In the genomic region with DNA sequence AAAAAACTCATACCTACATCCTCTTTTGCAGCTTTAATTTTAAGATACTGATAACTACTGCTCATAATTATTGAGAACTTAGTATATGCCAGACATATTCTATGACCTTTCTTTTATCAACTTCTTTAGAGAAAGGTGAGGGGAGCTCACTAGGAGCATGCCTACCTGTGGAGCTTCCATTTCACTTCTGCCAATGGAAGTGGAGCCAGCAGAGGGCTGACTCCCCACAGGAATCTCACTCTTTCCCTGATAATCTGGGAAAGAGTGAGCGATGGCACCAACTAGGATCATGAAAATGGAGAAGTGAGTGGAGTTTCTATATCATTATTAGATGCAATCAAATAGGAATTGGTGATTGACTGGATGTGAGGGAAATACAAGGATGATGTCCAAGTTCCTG, we compare ENCODE assay signal across 18 cellular contexts.
"Had no signal": no experiment of that assay in that cellular context is flagged by ENCODE, and none has a peak within 500 bp of the region (broad histone marks: within the 10 kb centered on the region; RNA-seq: fewer than 3 reads in every experiment).

No MANE protein-coding gene starts in this region.

- H3K27ac Mint-ChIP-seq: naive thymus-derived CD4-positive, alpha-beta T cell; nephron progenitor cell had no signal

- H3K27ac ChIP-seq: foreskin keratinocyte, hepatocyte, neutrophil, psoas muscle, stomach, thoracic aorta had no signal

- H3K4me1 Mint-ChIP-seq: naive thymus-derived CD4-positive, alpha-beta T cell; nephron progenitor cell had no signal

- H3K36me3 Mint-ChIP-seq: naive thymus-derived CD4-positive, alpha-beta T cell had no signal

- H3K4me2 ChIP-seq: hepatocyte had no signal

- DNase-seq: dermis blood vessel endothelial cell; erythroblast; foreskin keratinocyte; kidney glomerular epithelial cell; naive thymus-derived CD4-positive, alpha-beta T cell; nephron progenitor cell; psoas muscle; retina; stimulated activated CD4-positive, alpha-beta T cell treated with anti-CD3 and anti-CD28 coated beads, Interleukin-2, amount 100 ng/mL, for 24 hours; stimulated activated CD4-positive, alpha-beta T cell treated with anti-CD3 and anti-CD28 coated beads, Interleukin-4, amount 100 ng/mL, for 4 hours; stimulated activated naive CD4-positive, alpha-beta T cell; stomach; substantia nigra; trophoblast cell had no signal

- H3K27me3 ChIP-seq: foreskin keratinocyte, hepatocyte, neutrophil, stomach had no signal

- H3K4me1 ChIP-seq: foreskin keratinocyte, psoas muscle, stomach had no signal

- H3K36me3 ChIP-seq: neutrophil, stomach, thoracic aorta had no signal

- H3K27me3 Mint-ChIP-seq: naive thymus-derived CD4-positive, alpha-beta T cell had no signal

- H2AFZ ChIP-seq: hepatocyte had no signal

- H3K9me3 ChIP-seq: neutrophil, psoas muscle, stomach, thoracic aorta had no signal

- H3K4me3 ChIP-seq: hepatocyte, psoas muscle, stomach, thoracic aorta had no signal

- H3K9me3 Mint-ChIP-seq: nephron progenitor cell had no signal

- ATAC-seq: foreskin keratinocyte; naive thymus-derived CD4-positive, alpha-beta T cell; psoas muscle; sciatic nerve had no signal

- H3K79me2 ChIP-seq: hepatocyte had no signal

- H3K4me3 Mint-ChIP-seq: naive thymus-derived CD4-positive, alpha-beta T cell; nephron progenitor cell had no signal
